29 cellular contexts compared by ENCODE assay signal in genomic region chrX:41722220-41722619, GRCh38. TPM values are rescaled to one million over a fixed set of nuclear protein-coding genes. Genes with fewer than 3 reads are reported as not detected.
DNase-seq lines count a peak whose midpoint lies in the region; ATAC-seq and TF ChIP-seq lines count a peak whose summit lies in the region.
"Had no signal": no experiment of that assay in that cellular context is flagged by ENCODE, and none has a peak within 500 bp of the region (broad histone marks: within the 10 kb centered on the region; RNA-seq: fewer than 3 reads in every experiment).

No MANE protein-coding gene starts in this region.

- H3K9me3 ChIP-seq in OCI-LY1 (ENCODE audit: low read length) = 0 out of 2 replicates have a peak, but pooled peaks cover 4% of the 10 kb centered on the region

- no peak for TF ChIP-seq CTCF in OCI-LY1 (IDR thresholded peaks at IDR 0.05; ENCODE audit: low read length)
- TF ChIP-seq CTCF in lower leg skin (IDR thresholded peaks at IDR 0.05) = no peak
- TF ChIP-seq CTCF in HFFc6 (IDR thresholded peaks at IDR 0.05) = no peak

- no peaks in the 10 kb centered on the region for H3K27me3 Mint-ChIP-seq in activated CD4-positive, alpha-beta T cell treated with anti-CD3 and anti-CD28 coated beads for 36 hours
- H3K27me3 Mint-ChIP-seq in activated naive CD8-positive, alpha-beta T cell treated with anti-CD3 and anti-CD28 coated beads, Interleukin-2, amount 50 U/mL, for 24 hours = no peaks in the 10 kb centered on the region
- peaks cover 0 to 15% of the 10 kb centered on the region in 2 donors for H3K27me3 Mint-ChIP-seq in natural killer cell treated with Interleukin-12 subunit alpha and Interleukin-12 subunit beta and Interleukin-15 and Interleukin-18, amount 100 ng/mL, for 72 hours
- H3K27me3 Mint-ChIP-seq in HFFc6 (ENCODE audit: insufficient read depth) = no peaks in the 10 kb centered on the region; the same call in 1 of the 2 replicates

- H3K9ac ChIP-seq in OCI-LY1 (ENCODE audit: low read length) = no peak overlapping the region
- H3K9ac ChIP-seq: KMS-11, parathyroid adenoma had no signal

- H3K79me2 ChIP-seq in OCI-LY1 (ENCODE audit: insufficient read depth, low read length) = no peaks in the 10 kb centered on the region
- H3K79me2 ChIP-seq: parathyroid adenoma had no signal

- POLR2A ChIA-PET in activated CD4-positive, alpha-beta T cell treated with anti-CD3 and anti-CD28 coated beads for 36 hours (lab: Charles Lee) = no interaction called here

- CTCF ChIA-PET in activated CD4-positive, alpha-beta T cell treated with anti-CD3 and anti-CD28 coated beads for 36 hours (lab: Charles Lee) = no interaction called here

- ATAC-seq in activated CD4-positive, alpha-beta T cell treated with anti-CD3 and anti-CD28 coated beads for 36 hours = peak; percentile 53
- ATAC-seq in activated naive CD8-positive, alpha-beta T cell treated with anti-CD3 and anti-CD28 coated beads, Interleukin-2, amount 50 U/mL, for 24 hours = peak; percentile 29
- ATAC-seq in natural killer cell treated with Interleukin-12 subunit alpha and Interleukin-12 subunit beta and Interleukin-15 and Interleukin-18, amount 100 ng/mL, for 72 hours = peak; percentile 68 to 81
- ATAC-seq: esophagus mucosa, left lung, PC-3 had no signal

- intact Hi-C loops in activated CD4-positive, alpha-beta T cell treated with anti-CD3 and anti-CD28 coated beads for 36 hours (cut with DNase I, micrococcal nuclease) = loop anchor here in 1 of 2 experiments (10.0 kb wide), 1 partner anchor 57 kb away; no protein-coding TSS in a partner anchor
- intact Hi-C loops in lower leg skin (cut with DNase I; ENCODE audit: low total_unique reads) = no loop called here

- no peaks in the 10 kb centered on the region for H3K27me3 ChIP-seq in OCI-LY1 (ENCODE audit: insufficient read depth, low read length)
- H3K27me3 ChIP-seq: left lung had no signal

- H3K27ac ChIP-seq in OCI-LY1 (ENCODE audit: low read depth, low read length, poor library complexity, severe bottlenecking) = peak overlapping the region; percentile 36
- H3K27ac ChIP-seq: HL-60, KMS-11, left lung, parathyroid adenoma, SK-N-MC, skin epidermis, stomach had no signal

- no peak for DNase-seq in activated CD4-positive, alpha-beta T cell treated with anti-CD3 and anti-CD28 coated beads for 36 hours
- no peak for DNase-seq in activated CD4-positive, alpha-beta T cell treated with anti-CD3 and anti-CD28 coated beads for 1 hour
- DNase-seq in activated naive CD8-positive, alpha-beta T cell treated with anti-CD3 and anti-CD28 coated beads, Interleukin-2, amount 50 U/mL, for 24 hours = no peak
- DNase-seq in natural killer cell treated with Interleukin-12 subunit alpha and Interleukin-12 subunit beta and Interleukin-15 and Interleukin-18, amount 100 ng/mL, for 72 hours (ENCODE audit: low spot score) = no peak
- DNase-seq in lower leg skin (ENCODE audit: low spot score in 2 of 2) = no peak
- DNase-seq in HFFc6 = no peak
- DNase-seq in activated naive CD4-positive, alpha-beta T cell (lab: John Stamatoyannopoulos, UW) = no peak
- DNase-seq: activated CD4-positive, alpha-beta T cell treated with anti-CD3 and anti-CD28 coated beads for 48 hours; dermis blood vessel endothelial cell; head of caudate nucleus; islet precursor cell; left lung; MM.1S; NCI-H1105 treated with DMSO at 0.1 percent for 48 hours; NCI-H1930; NCI-H2171 treated with DMSO at 0.1 percent for 48 hours; NCI-H510A treated with DMSO at 0.1 percent for 48 hours; PC-3; stomach had no signal

- no peak overlapping the region for H2AFZ ChIP-seq in OCI-LY1 (ENCODE audit: low read length)
- H2AFZ ChIP-seq: parathyroid adenoma had no signal

- peaks cover 21% of the 10 kb centered on the region for H3K36me3 ChIP-seq in OCI-LY1 (ENCODE audit: insufficient read depth, low read length)
- H3K36me3 ChIP-seq: stomach had no signal

- H3K4me3 ChIP-seq in OCI-LY1 (ENCODE audit: low read depth, low read length, poor library complexity, severe bottlenecking) (no peak overlapping the region), lower leg skin (ENCODE audit: low read depth, poor library complexity, severe bottlenecking) (no peak overlapping the region)
- H3K4me3 ChIP-seq: left lung, SK-N-MC, skin epidermis, stomach had no signal

- H3K4me3 Mint-ChIP-seq in activated CD4-positive, alpha-beta T cell treated with anti-CD3 and anti-CD28 coated beads for 36 hours = no peak overlapping the region
- peak overlapping the region; percentile 35 for H3K4me3 Mint-ChIP-seq in activated naive CD8-positive, alpha-beta T cell treated with anti-CD3 and anti-CD28 coated beads, Interleukin-2, amount 50 U/mL, for 24 hours
- H3K4me3 Mint-ChIP-seq in natural killer cell treated with Interleukin-12 subunit alpha and Interleukin-12 subunit beta and Interleukin-15 and Interleukin-18, amount 100 ng/mL, for 72 hours = peak overlapping the region; percentile 75
- no peak overlapping the region for H3K4me3 Mint-ChIP-seq in HFFc6

- no peaks in the 10 kb centered on the region for H3K9me2 ChIP-seq in OCI-LY1 (ENCODE audit: low read depth, low read length)

- peaks cover 27% of the 10 kb centered on the region for H3K4me1 Mint-ChIP-seq in activated CD4-positive, alpha-beta T cell treated with anti-CD3 and anti-CD28 coated beads for 36 hours
- H3K4me1 Mint-ChIP-seq in activated naive CD8-positive, alpha-beta T cell treated with anti-CD3 and anti-CD28 coated beads, Interleukin-2, amount 50 U/mL, for 24 hours = peaks cover 61% of the 10 kb centered on the region
- H3K4me1 Mint-ChIP-seq in natural killer cell treated with Interleukin-12 subunit alpha and Interleukin-12 subunit beta and Interleukin-15 and Interleukin-18, amount 100 ng/mL, for 72 hours (ENCODE audit: low read depth in 2 of 2) = peaks cover 36 to 40% of the 10 kb centered on the region in 2 donors
- peaks cover 18% of the 10 kb centered on the region for H3K4me1 Mint-ChIP-seq in HFFc6 (ENCODE audit: low read depth)

- WGBS in lower leg skin, 2 donors = 77 to 100% methylated on average over 3 of the region's 3 CpGs

- H3K9me3 Mint-ChIP-seq in activated CD4-positive, alpha-beta T cell treated with anti-CD3 and anti-CD28 coated beads for 36 hours (ENCODE audit: low read depth) = peaks cover 4% of the 10 kb centered on the region
- H3K9me3 Mint-ChIP-seq in activated naive CD8-positive, alpha-beta T cell treated with anti-CD3 and anti-CD28 coated beads, Interleukin-2, amount 50 U/mL, for 24 hours = peaks cover 5% of the 10 kb centered on the region
- H3K9me3 Mint-ChIP-seq in natural killer cell treated with Interleukin-12 subunit alpha and Interleukin-12 subunit beta and Interleukin-15 and Interleukin-18, amount 100 ng/mL, for 72 hours = peaks cover 2% of the 10 kb centered on the region
- H3K9me3 Mint-ChIP-seq in HFFc6 = peaks cover 10% of the 10 kb centered on the region; the same call in 1 of the 2 replicates

- peaks cover 21% of the 10 kb centered on the region for H3K36me3 Mint-ChIP-seq in activated CD4-positive, alpha-beta T cell treated with anti-CD3 and anti-CD28 coated beads for 36 hours (ENCODE audit: low read depth)
- H3K36me3 Mint-ChIP-seq in activated naive CD8-positive, alpha-beta T cell treated with anti-CD3 and anti-CD28 coated beads, Interleukin-2, amount 50 U/mL, for 24 hours (ENCODE audit: low read depth) = peaks cover 28% of the 10 kb centered on the region
- H3K36me3 Mint-ChIP-seq in natural killer cell treated with Interleukin-12 subunit alpha and Interleukin-12 subunit beta and Interleukin-15 and Interleukin-18, amount 100 ng/mL, for 72 hours = peaks cover 20% of the 10 kb centered on the region
- H3K36me3 Mint-ChIP-seq in HFFc6 (ENCODE audit: low read depth) = peaks cover 6% of the 10 kb centered on the region; the same call in 1 of the 2 replicates

- H4K20me1 ChIP-seq in OCI-LY1 (ENCODE audit: insufficient read depth, low read length) = no peaks in the 10 kb centered on the region

- peak overlapping the region; percentile 1 for H3K27ac Mint-ChIP-seq in activated CD4-positive, alpha-beta T cell treated with anti-CD3 and anti-CD28 coated beads for 36 hours
- H3K27ac Mint-ChIP-seq in activated naive CD8-positive, alpha-beta T cell treated with anti-CD3 and anti-CD28 coated beads, Interleukin-2, amount 50 U/mL, for 24 hours = peak overlapping the region; percentile 86
- H3K27ac Mint-ChIP-seq in natural killer cell treated with Interleukin-12 subunit alpha and Interleukin-12 subunit beta and Interleukin-15 and Interleukin-18, amount 100 ng/mL, for 72 hours = peak overlapping the region; percentile 34 to 82
- H3K27ac Mint-ChIP-seq in HFFc6 = no peak overlapping the region

- H3K4me2 ChIP-seq in OCI-LY1 (ENCODE audit: low read length) = no peak overlapping the region
- H3K4me2 ChIP-seq: KMS-11 had no signal

- H3F3A ChIP-seq in OCI-LY1 (ENCODE audit: insufficient read depth, low read length) = no peaks in the 10 kb centered on the region

- TF ChIP-seq POLR2A in lower leg skin (IDR thresholded peaks at IDR 0.05) = no peak

- peaks cover 69% of the 10 kb centered on the region for H3K4me1 ChIP-seq in OCI-LY1 (ENCODE audit: insufficient read depth, low read length, severe bottlenecking)
- H3K4me1 ChIP-seq: parathyroid adenoma had no signal

RNA-seq across cellular contexts. Expression of gene GPR82, which starts 1.8 kb away (rescaled TPM):
- total RNA-seq in activated CD4-positive, alpha-beta T cell treated with anti-CD3 and anti-CD28 coated beads for 36 hours = under 1 TPM; 0.05 TPM
- total RNA-seq in natural killer cell treated with Interleukin-12 subunit alpha and Interleukin-12 subunit beta and Interleukin-15 and Interleukin-18, amount 100 ng/mL, for 72 hours = 1 to 10 TPM in 1 of 2 donors, under 1 TPM in 1; 0.33 to 1.9 TPM
- total RNA-seq in lower leg skin = under 1 TPM in 2 of 4 donors, not detected in 2; 0.29 to 0.61 TPM
- total RNA-seq in HFFc6 (2021; fragmentation: NEBNext Ultra II Directional; extraction: Animal tissue kit (Norgen Biotek cat#: 25700)) = not detected
- total RNA-seq: A172, dermis blood vessel endothelial cell, fibroblast of villous mesenchyme, PC-3 had no signal

RNA-seq across cellular contexts. Expression of gene GPR34, which starts 33.4 kb away (rescaled TPM):
- total RNA-seq in activated CD4-positive, alpha-beta T cell treated with anti-CD3 and anti-CD28 coated beads for 36 hours = under 1 TPM in 1 of 2 experiments, not detected in 1; 0.12 TPM
- 1 to 10 TPM in 1 of 2 donors, under 1 TPM in 1; 0.64 to 1.5 TPM for total RNA-seq in natural killer cell treated with Interleukin-12 subunit alpha and Interleukin-12 subunit beta and Interleukin-15 and Interleukin-18, amount 100 ng/mL, for 72 hours
- 1 to 10 TPM; 1.4 to 4.1 (median 1.9) TPM for total RNA-seq in lower leg skin
- not detected for total RNA-seq in HFFc6 (2021; fragmentation: NEBNext Ultra II Directional; extraction: Animal tissue kit (Norgen Biotek cat#: 25700))
- total RNA-seq: A172; dermis blood vessel endothelial cell; PC-3; T-helper 2 cell treated with Interferon-gamma antibody and Interleukin-4, amounts not matched to agents 100 ng/mL and 5 ng/mL, for 36 hours had no signal

Comparison
In these comparisons a context has a peak if more than half of its experiments do, and no peak if none do; other contexts are left out.
1. H3K4me3 Mint-ChIP-seq: peak in activated naive CD8-positive, alpha-beta T cell treated with anti-CD3 and anti-CD28 coated beads, Interleukin-2, amount 50 U/mL, for 24 hours (single experiment) and natural killer cell treated with Interleukin-12 subunit alpha and Interleukin-12 subunit beta and Interleukin-15 and Interleukin-18, amount 100 ng/mL, for 72 hours (single experiment); none in activated CD4-positive, alpha-beta T cell treated with anti-CD3 and anti-CD28 coated beads for 36 hours (single experiment) and HFFc6 (single experiment).
2. Peak in every context shown above with its lines, with median percentiles within 50 percentile points of each other: ATAC-seq.